In genomic region chr7:26278769-26279168, GRCh38 we compare ENCODE assay signal across 8 cellular contexts. TPM values are rescaled to one million over a fixed set of nuclear protein-coding genes. Genes with fewer than 3 reads are reported as not detected.
A peak's percentile ranks its signal among the peaks of the same experiment; 100 is the strongest.
DNase-seq lines count a peak whose midpoint lies in the region; ATAC-seq and TF ChIP-seq lines count a peak whose summit lies in the region.

No MANE protein-coding gene starts in this region.

- H4K20me1 ChIP-seq in DND-41 (ENCODE audit: insufficient read depth, low read length) = no peaks in the 10 kb centered on the region

- H3K36me3 ChIP-seq in DND-41 (ENCODE audit: insufficient read depth, low read length) (no peaks in the 10 kb centered on the region), liver (ENCODE audit: control insufficient read depth in 4 of 4, insufficient read depth in 3 of 4, low read depth in 1 of 4, low read length in 3 of 4) (no peaks in the 10 kb centered on the region)

- CTCF ChIA-PET in T-cell (lab: Charles Lee) = interaction anchor here in 1 of 2 donors (0.7 kb wide), 1 partner anchor 200 kb away, joined by 3 read pairs; no protein-coding TSS in a partner anchor

- H3K9ac ChIP-seq in DND-41 (ENCODE audit: low read depth, low read length) = no peak overlapping the region
- no peak overlapping the region for H3K9ac ChIP-seq in liver (ENCODE audit: low read depth in 1 of 2, low read length in 2 of 2)

- POLR2A ChIA-PET in T-cell (lab: Charles Lee) = no interaction called here

- H2AFZ ChIP-seq in DND-41 (ENCODE audit: low read depth, low read length) = no peak overlapping the region

- H3K4me3 ChIP-seq in DND-41 (ENCODE audit: low read depth in 1 of 2, low read length in 2 of 2) (no peak overlapping the region), liver (ENCODE audit: low read depth in 1 of 3, low read length in 3 of 3) (no peak overlapping the region)

- H3K4me3 Mint-ChIP-seq in T-cell = no peak overlapping the region

- H3K27ac Mint-ChIP-seq in T-cell = no peak overlapping the region

- H3K27ac ChIP-seq in DND-41 (ENCODE audit: low read length) (no peak overlapping the region), liver (ENCODE audit: low read depth in 1 of 2, low read length in 2 of 2) (no peak overlapping the region)

- no peaks in the 10 kb centered on the region for H3K79me2 ChIP-seq in DND-41 (ENCODE audit: insufficient read depth, low read length)

- H3K4me1 ChIP-seq in DND-41 (ENCODE audit: insufficient read depth, low read length) (no peaks in the 10 kb centered on the region), liver (ENCODE audit: control insufficient read depth in 4 of 4, insufficient read depth in 4 of 4, low read length in 3 of 4) (peaks cover 0 to 3% (median 0%) of the 10 kb centered on the region in 4 donors)

- peak; percentile 9; the same call in 1 of the 2 replicates for TF ChIP-seq RAD21 in Ishikawa (IDR thresholded peaks at IDR 0.05; ENCODE audit: low read depth)
- TF ChIP-seq RAD21 in liver (IDR thresholded peaks at IDR 0.05) = peak; percentile 76 to 77

- WGBS in liver = 8% methylated on average over 1 of the region's 1 CpG

- DNase-seq in DND-41 (no peak), T-cell (no peak), NCI-H526 treated with DMSO at 0.1 percent for 48 hours (lab: John Stamatoyannopoulos, UW) (no peak), ureter (ENCODE audit: low spot score) (no peak)

- H3K4me2 ChIP-seq in DND-41 (ENCODE audit: insufficient read depth, low read length) = no peak overlapping the region

- peaks cover 12 to 15% (median 13%) of the 10 kb centered on the region in 3 donors for H3K4me1 Mint-ChIP-seq in T-cell

- H3K27me3 ChIP-seq in DND-41 (ENCODE audit: insufficient read depth, low read length, poor library complexity) (no peaks in the 10 kb centered on the region), liver (ENCODE audit: control insufficient read depth in 4 of 4, insufficient read depth in 4 of 4, low read length in 3 of 4) (no peaks in the 10 kb centered on the region)

- no peak for ATAC-seq in DND-41 (ENCODE audit: insufficient read depth, low read depth)
- peak in 3 of 4 experiments; percentile 31 to 53 (median 42) for ATAC-seq in T-cell (replicated peaks in 1 of 4)
- no peak for ATAC-seq in HG03135 (IDR thresholded peaks at IDR 0.05; ENCODE audit: unreplicated experiment)
- no peak for ATAC-seq in GM21528 (IDR thresholded peaks at IDR 0.05; ENCODE audit: low FRiP score, unreplicated experiment)

- no peaks in the 10 kb centered on the region for H3K9me3 Mint-ChIP-seq in T-cell

- no peak for TF ChIP-seq EP300 in Ishikawa (IDR thresholded peaks at IDR 0.05; ENCODE audit: borderline replicate concordance)

- H3K27me3 Mint-ChIP-seq in T-cell = no peaks in the 10 kb centered on the region

- TF ChIP-seq CTCF in DND-41 (IDR thresholded peaks at IDR 0.05; ENCODE audit: borderline replicate concordance, extremely low read depth, low read length, poor library complexity, severe bottlenecking) = peak; percentile 34
- TF ChIP-seq CTCF in liver (IDR thresholded peaks at IDR 0.05; ENCODE audit: low read depth, low read length, missing input control) = peak; percentile 43

- no peaks in the 10 kb centered on the region for H3K9me3 ChIP-seq in DND-41 (ENCODE audit: insufficient read depth, low read length, severe bottlenecking)
- no peaks in the 10 kb centered on the region for H3K9me3 ChIP-seq in liver (ENCODE audit: control insufficient read depth in 4 of 4, low read length in 3 of 4)

- no peaks in the 10 kb centered on the region for H3K36me3 Mint-ChIP-seq in T-cell

TF ChIP-seq in Ishikawa, 13 proteins besides CTCF, POLR2A, EP300 and RAD21 (continues in another document):
- TF ChIP-seq TAF1 (IDR thresholded peaks at IDR 0.05; ENCODE audit: low read depth) = no peak
- TF ChIP-seq TCF12 (IDR thresholded peaks at IDR 0.05; ENCODE audit: low read depth) = no peak
- TF ChIP-seq TEAD4 (IDR thresholded peaks at IDR 0.05) = no peak
- no peak for TF ChIP-seq MAX (IDR thresholded peaks at IDR 0.05)
- TF ChIP-seq FOXM1 (IDR thresholded peaks at IDR 0.05; ENCODE audit: borderline replicate concordance, low read depth) = no peak
- TF ChIP-seq CEBPB (IDR thresholded peaks at IDR 0.05) = no peak
- no peak for TF ChIP-seq NFIC (IDR thresholded peaks at IDR 0.05)
- no peak for TF ChIP-seq CREB1 (IDR thresholded peaks at IDR 0.05; ENCODE audit: low read depth)
- TF ChIP-seq USF1 (IDR thresholded peaks at IDR 0.05) = no peak
- TF ChIP-seq YY1 (IDR thresholded peaks at IDR 0.05; ENCODE audit: low read depth) = no peak
- TF ChIP-seq ZBTB7A (IDR thresholded peaks at IDR 0.05; ENCODE audit: low read depth) = no peak

TF ChIP-seq in liver, 16 proteins besides CTCF, POLR2A, EP300 and RAD21:
- TF ChIP-seq FOXA2 (IDR thresholded peaks at IDR 0.05) = no peak
- no peak for TF ChIP-seq EGR1 (IDR thresholded peaks at IDR 0.05; ENCODE audit: low read depth in 2 of 2)
- TF ChIP-seq HNF4A (conservative IDR thresholded peaks at IDR 0.05) = peak in 1 of 2 donors; percentile 11
- TF ChIP-seq ATF3 (IDR thresholded peaks at IDR 0.05) = no peak
- no peak for TF ChIP-seq SP1 (IDR thresholded peaks at IDR 0.05)

RNA-seq across cellular contexts. Expression of gene SNX10, which starts 12.9 kb away (rescaled TPM):
- total RNA-seq in T-cell = 1 to 10 TPM; 5.7 to 8.8 (median 7.8) TPM
- total RNA-seq in liver = 10 to 100 TPM in 1 of 2 donors, 1 to 10 TPM in 1; 5.9 to 14.0 TPM
- 10 to 100 TPM; 11.5 to 15.9 TPM for polyA plus RNA-seq in liver
- total RNA-seq in ureter = 2.6 TPM

Comparison
In these comparisons a context has a peak if more than half of its experiments do, and no peak if none do; other contexts are left out.
1. ATAC-seq: peak in T-cell (3 of 4); none in DND-41 (single experiment), HG03135 (single experiment) and GM21528 (single experiment).